15 cellular contexts compared by ENCODE assay signal in the genomic region with DNA sequence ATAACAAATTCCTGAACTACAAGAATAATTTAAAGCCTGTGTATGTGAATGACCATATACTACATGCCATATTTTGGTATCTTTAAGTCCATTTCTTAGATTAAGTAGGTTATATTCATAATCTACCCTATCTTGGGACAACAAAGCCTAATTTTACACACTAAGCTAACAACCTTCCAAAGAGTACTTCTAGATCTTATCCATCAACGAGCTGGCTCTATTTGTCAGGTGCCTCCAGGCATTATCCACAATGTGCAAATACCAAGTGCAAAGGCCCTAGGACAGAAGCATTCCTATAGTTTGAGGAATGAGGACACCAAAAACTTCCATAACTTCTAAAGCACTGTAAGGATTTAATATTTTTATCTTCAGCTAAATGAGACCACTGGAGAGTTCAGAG. TPM values are rescaled to one million over a fixed set of nuclear protein-coding genes. Genes with fewer than 3 reads are reported as not detected.
DNase-seq lines count a peak whose midpoint lies in the region; ATAC-seq and TF ChIP-seq lines count a peak whose summit lies in the region.
"Had no signal": no experiment of that assay in that cellular context is flagged by ENCODE, and none has a peak within 500 bp of the region (broad histone marks: within the 10 kb centered on the region; RNA-seq: fewer than 3 reads in every experiment).

No MANE protein-coding gene starts in this region.

- H3K36me3 Mint-ChIP-seq in CD4-positive, alpha-beta T cell (ENCODE audit: low read depth): peaks cover 68% of the 10 kb centered on the region
- peaks cover 90% of the 10 kb centered on the region for H3K36me3 Mint-ChIP-seq in activated T-helper 17 cell treated with anti-CD3 and anti-CD28 coated beads, Interleukin-2, amount 50 U/mL, for 72 hours (ENCODE audit: low read depth)
- H3K36me3 Mint-ChIP-seq in natural killer cell treated with Interleukin-12 subunit alpha and Interleukin-12 subunit beta and Interleukin-15 and Interleukin-18, amount 100 ng/mL, for 72 hours: peaks cover 13% of the 10 kb centered on the region

- no peaks in the 10 kb centered on the region for H3K27me3 Mint-ChIP-seq in CD4-positive, alpha-beta T cell
- no peaks in the 10 kb centered on the region for H3K27me3 Mint-ChIP-seq in activated T-helper 17 cell treated with anti-CD3 and anti-CD28 coated beads, Interleukin-2, amount 50 U/mL, for 72 hours
- H3K27me3 Mint-ChIP-seq in natural killer cell treated with Interleukin-12 subunit alpha and Interleukin-12 subunit beta and Interleukin-15 and Interleukin-18, amount 100 ng/mL, for 72 hours: no peaks in the 10 kb centered on the region

- no peaks in the 10 kb centered on the region for H3K9me3 Mint-ChIP-seq in CD4-positive, alpha-beta T cell
- H3K9me3 Mint-ChIP-seq in activated T-helper 17 cell treated with anti-CD3 and anti-CD28 coated beads, Interleukin-2, amount 50 U/mL, for 72 hours: no peaks in the 10 kb centered on the region
- H3K9me3 Mint-ChIP-seq in natural killer cell treated with Interleukin-12 subunit alpha and Interleukin-12 subunit beta and Interleukin-15 and Interleukin-18, amount 100 ng/mL, for 72 hours: no peaks in the 10 kb centered on the region
- H3K9me3 Mint-ChIP-seq: T-helper 1 cell treated with Interleukin-12 subunit alpha and Interleukin-12 subunit beta and Interleukin-4 antibody, amounts not matched to agents 30 μg/mL and 1 μg/mL, for 36 hours had no signal

- H3K9me3 ChIP-seq in CD4-positive, alpha-beta T cell (ENCODE audit: control insufficient read depth, low read length): no peaks in the 10 kb centered on the region
- H3K9me3 ChIP-seq in HEK293 (ENCODE audit: control insufficient read depth, insufficient read depth, low read depth, low read length): no peaks in the 10 kb centered on the region

- H3K4me3 Mint-ChIP-seq in CD4-positive, alpha-beta T cell: peak overlapping the region; percentile 52
- peak overlapping the region; percentile 100 for H3K4me3 Mint-ChIP-seq in activated T-helper 17 cell treated with anti-CD3 and anti-CD28 coated beads, Interleukin-2, amount 50 U/mL, for 72 hours
- H3K4me3 Mint-ChIP-seq in natural killer cell treated with Interleukin-12 subunit alpha and Interleukin-12 subunit beta and Interleukin-15 and Interleukin-18, amount 100 ng/mL, for 72 hours: peak overlapping the region; percentile 82
- H3K4me3 Mint-ChIP-seq: T-helper 1 cell treated with Interleukin-12 subunit alpha and Interleukin-12 subunit beta and Interleukin-4 antibody, amounts not matched to agents 30 μg/mL and 1 μg/mL, for 36 hours had no signal

- no peak overlapping the region for H3K4me3 ChIP-seq in HEK293 (ENCODE audit: low read depth, low read length)

- CTCF ChIA-PET in CD4-positive, alpha-beta T cell (lab: Charles Lee): interaction anchor here (4.2 kb wide), 1 partner anchor 15 kb away, joined by 36 read pairs; no protein-coding TSS in a partner anchor
- CTCF ChIA-PET in HEK293 (lab: Yijun Ruan, JAX): interaction anchor here (1.6 to 3.9 kb wide), 2 partner anchors 10 to 15 kb away, joined by 5 to 38 read pairs; no protein-coding TSS in a partner anchor

- H3K27ac Mint-ChIP-seq in CD4-positive, alpha-beta T cell: peak overlapping the region; percentile 92
- H3K27ac Mint-ChIP-seq in activated T-helper 17 cell treated with anti-CD3 and anti-CD28 coated beads, Interleukin-2, amount 50 U/mL, for 72 hours: peak overlapping the region; percentile 97
- peak overlapping the region; percentile 4 to 57 for H3K27ac Mint-ChIP-seq in natural killer cell treated with Interleukin-12 subunit alpha and Interleukin-12 subunit beta and Interleukin-15 and Interleukin-18, amount 100 ng/mL, for 72 hours
- H3K27ac Mint-ChIP-seq: T-helper 1 cell treated with Interleukin-12 subunit alpha and Interleukin-12 subunit beta and Interleukin-4 antibody, amounts not matched to agents 30 μg/mL and 1 μg/mL, for 36 hours had no signal

- H3K27ac ChIP-seq in CD4-positive, alpha-beta T cell (ENCODE audit: low read depth, low read length): no peak overlapping the region
- no peak overlapping the region for H3K27ac ChIP-seq in HEK293 (ENCODE audit: extremely low read depth, low read depth, low read length)

- ATAC-seq in CD4-positive, alpha-beta T cell (ENCODE audit: poor library complexity): no peak
- no peak for ATAC-seq in activated T-helper 17 cell treated with anti-CD3 and anti-CD28 coated beads, Interleukin-2, amount 50 U/mL, for 72 hours (replicated peaks)
- ATAC-seq in natural killer cell treated with Interleukin-12 subunit alpha and Interleukin-12 subunit beta and Interleukin-15 and Interleukin-18, amount 100 ng/mL, for 72 hours: no peak
- ATAC-seq in HG03135 (IDR thresholded peaks at IDR 0.05; ENCODE audit: unreplicated experiment) (no peak), HG02610 (IDR thresholded peaks at IDR 0.05; ENCODE audit: unreplicated experiment) (no peak)

- no peak for DNase-seq in CD4-positive, alpha-beta T cell
- no peak for DNase-seq in natural killer cell treated with Interleukin-12 subunit alpha and Interleukin-12 subunit beta and Interleukin-15 and Interleukin-18, amount 100 ng/mL, for 72 hours (ENCODE audit: low spot score)
- DNase-seq in COLO829 (ENCODE audit: low spot score): no peak
- DNase-seq: activated CD4-positive, alpha-beta T cell treated with anti-CD3 and anti-CD28 coated beads, Interleukin-2, amount 50 U/mL, for 4 hours; activated naive CD4-positive, alpha-beta T cell treated with anti-CD3 and anti-CD28 coated beads, Interleukin-2, amount 50 U/mL, for 16 hours; C1 segment of cervical spinal cord; GDM1; NCI-H1105; NCI-H446; retina had no signal

- H3K4me1 Mint-ChIP-seq in CD4-positive, alpha-beta T cell (ENCODE audit: low read depth): peaks cover 51% of the 10 kb centered on the region
- H3K4me1 Mint-ChIP-seq in activated T-helper 17 cell treated with anti-CD3 and anti-CD28 coated beads, Interleukin-2, amount 50 U/mL, for 72 hours: peaks cover 24% of the 10 kb centered on the region
- peaks cover 26 to 40% of the 10 kb centered on the region in 2 donors for H3K4me1 Mint-ChIP-seq in natural killer cell treated with Interleukin-12 subunit alpha and Interleukin-12 subunit beta and Interleukin-15 and Interleukin-18, amount 100 ng/mL, for 72 hours (ENCODE audit: low read depth in 2 of 2)

- no peaks in the 10 kb centered on the region for H3K27me3 ChIP-seq in CD4-positive, alpha-beta T cell (ENCODE audit: control insufficient read depth, insufficient read depth, low read length)

- no peaks in the 10 kb centered on the region for H3K4me1 ChIP-seq in HEK293 (ENCODE audit: control insufficient read depth, insufficient read depth, low read length)

- no peak for TF ChIP-seq CTCF in CD4-positive, alpha-beta T cell (IDR thresholded peaks at IDR 0.05)
- no peak for TF ChIP-seq CTCF in HEK293 (tag by site-specific recombination; IDR thresholded peaks at IDR 0.05)

- POLR2A ChIA-PET in CD4-positive, alpha-beta T cell (lab: Charles Lee): interaction anchor here (7.8 kb wide), 1 partner anchor 14 kb away, joined by 205 read pairs; the partner anchor contains the start of genes TACC3 and TMEM129
- POLR2A ChIA-PET in HEK293 (lab: Yijun Ruan, JAX): interaction anchor here (0.6 to 2.1 kb wide), 4 partner anchors 12 to 18 kb away, joined by 3 to 8 read pairs (median 6); partner anchors contain the start of genes TACC3 and TMEM129

- intact Hi-C loops in CD4-positive, alpha-beta T cell (cut with DNase I, micrococcal nuclease): no loop called here

- peaks cover 13 to 63% of the 10 kb centered on the region in 2 experiments; a peak in 2 of 3 replicates for H3K36me3 ChIP-seq in HEK293 (ENCODE audit: control insufficient read depth in 2 of 2, insufficient read depth in 1 of 2, low read length in 2 of 2)

TF ChIP-seq in HEK293, 187 proteins besides CTCF, POLR2A, EP300 and RAD21:
- no peak for TF ChIP-seq ZNF341 (tag by site-specific recombination; IDR thresholded peaks at IDR 0.05; ENCODE audit: low read depth)
- TF ChIP-seq PRDM6 (tag by site-specific recombination; IDR thresholded peaks at IDR 0.05): peak; percentile 34; the same call in 1 of the 2 replicates

RNA-seq across cellular contexts. Expression of gene SLBP, which starts 3.5 kb away (rescaled TPM):
- total RNA-seq in CD4-positive, alpha-beta T cell: 10 to 100 TPM; 45.8 to 47.6 TPM
- 100 to 1,000 TPM in 1 of 2 donors, 10 to 100 TPM in 1; 68.2 to 132 TPM for total RNA-seq in activated T-helper 17 cell treated with anti-CD3 and anti-CD28 coated beads, Interleukin-2, amount 50 U/mL, for 72 hours
- total RNA-seq in natural killer cell treated with Interleukin-12 subunit alpha and Interleukin-12 subunit beta and Interleukin-15 and Interleukin-18, amount 100 ng/mL, for 72 hours: 100 to 1,000 TPM in 1 of 2 donors, 10 to 100 TPM in 1; 83.0 to 129 TPM

RNA-seq across cellular contexts. Expression of gene TMEM129, which starts 12.5 kb away (rescaled TPM):
- total RNA-seq in CD4-positive, alpha-beta T cell: 10 to 100 TPM; 17.2 to 17.6 TPM
- total RNA-seq in activated T-helper 17 cell treated with anti-CD3 and anti-CD28 coated beads, Interleukin-2, amount 50 U/mL, for 72 hours: 10 to 100 TPM; 15.7 to 16.0 TPM
- 10 to 100 TPM; 19.6 to 21.2 TPM for total RNA-seq in natural killer cell treated with Interleukin-12 subunit alpha and Interleukin-12 subunit beta and Interleukin-15 and Interleukin-18, amount 100 ng/mL, for 72 hours

RNA-seq across cellular contexts. Expression of gene TACC3, which starts 12.7 kb away (rescaled TPM):
- total RNA-seq in CD4-positive, alpha-beta T cell: 100 to 1,000 TPM; 123 TPM
- total RNA-seq in activated T-helper 17 cell treated with anti-CD3 and anti-CD28 coated beads, Interleukin-2, amount 50 U/mL, for 72 hours: 100 to 1,000 TPM; 151 to 204 TPM
- 100 to 1,000 TPM in 1 of 2 donors, 10 to 100 TPM in 1; 97.2 to 212 TPM for total RNA-seq in natural killer cell treated with Interleukin-12 subunit alpha and Interleukin-12 subunit beta and Interleukin-15 and Interleukin-18, amount 100 ng/mL, for 72 hours

RNA-seq across cellular contexts. Expression of gene FAM53A, which starts 24.5 kb away (rescaled TPM):
- 1 to 10 TPM in 1 of 2 experiments, under 1 TPM in 1; 0.93 to 2.4 TPM for total RNA-seq in CD4-positive, alpha-beta T cell
- total RNA-seq in activated T-helper 17 cell treated with anti-CD3 and anti-CD28 coated beads, Interleukin-2, amount 50 U/mL, for 72 hours: 1 to 10 TPM; 1.8 to 2.6 TPM
- 1 to 10 TPM in 1 of 2 donors, under 1 TPM in 1; 0.78 to 6.2 TPM for total RNA-seq in natural killer cell treated with Interleukin-12 subunit alpha and Interleukin-12 subunit beta and Interleukin-15 and Interleukin-18, amount 100 ng/mL, for 72 hours

Comparison
In these comparisons a context has a peak if more than half of its experiments do, and no peak if none do; other contexts are left out.
1. H3K27ac Mint-ChIP-seq: peak in every context shown above with its lines; median percentile 97 in activated T-helper 17 cell treated with anti-CD3 and anti-CD28 coated beads, Interleukin-2, amount 50 U/mL, for 72 hours; 92 in CD4-positive, alpha-beta T cell; 30 in natural killer cell treated with Interleukin-12 subunit alpha and Interleukin-12 subunit beta and Interleukin-15 and Interleukin-18, amount 100 ng/mL, for 72 hours.